ENCODE assay signal across 8 cellular contexts in genomic region chr17:75012320-75013076, GRCh38. TPM values are rescaled to one million over a fixed set of nuclear protein-coding genes. Genes with fewer than 3 reads are reported as not detected.
DNase-seq lines count a peak whose midpoint lies in the region; ATAC-seq and TF ChIP-seq lines count a peak whose summit lies in the region.

Gene MRPL58, plus strand, starts transcription at chr17:75012670. Its CDS starts 17 bp downstream, at chr17:75012687.

- 2% methylated on average over 55 to 65 of the region's 65 CpGs for WGBS in esophagus, 2 donors

- TF ChIP-seq CTCF in OCI-LY7 (conservative IDR thresholded peaks at IDR 0.05; ENCODE audit: low read length), result peak; percentile 63

- H3K4me1 ChIP-seq in OCI-LY7 (ENCODE audit: insufficient read depth, low read length, poor library complexity, severe bottlenecking) (peaks cover 16% of the 10 kb centered on the region), esophagus (ENCODE audit: control insufficient read depth in 2 of 2, insufficient read depth in 2 of 2, low read length in 1 of 2) (peaks cover 3 to 5% of the 10 kb centered on the region in 2 donors), muscle layer of colon (ENCODE audit: insufficient read depth, low read length) (peaks cover 30% of the 10 kb centered on the region)

- no peaks in the 10 kb centered on the region for H3K9me3 ChIP-seq in OCI-LY7 (ENCODE audit: low read length)
- H3K9me3 ChIP-seq in esophagus (ENCODE audit: control insufficient read depth in 2 of 2, insufficient read depth in 1 of 2, low read depth in 1 of 2, low read length in 1 of 2), result no peaks in the 10 kb centered on the region
- H3K9me3 ChIP-seq in muscle layer of colon (ENCODE audit: low read length), result no peaks in the 10 kb centered on the region

- H3K27me3 ChIP-seq in esophagus (ENCODE audit: control insufficient read depth in 1 of 2, insufficient read depth in 2 of 2, low read length in 2 of 2) (no peaks in the 10 kb centered on the region), muscle layer of colon (ENCODE audit: control insufficient read depth in 1 of 2, insufficient read depth in 2 of 2, low read length in 2 of 2) (no peaks in the 10 kb centered on the region)

- H3K4me3 ChIP-seq in OCI-LY7 (ENCODE audit: low read depth, low read length, poor library complexity, severe bottlenecking), result peak within 1 kb of the TSS; percentile 73
- H3K4me3 ChIP-seq in esophagus (ENCODE audit: low read depth in 1 of 2, low read length in 2 of 2), result peak within 1 kb of the TSS; percentile 76 to 89
- peak within 1 kb of the TSS; percentile 76 to 96 for H3K4me3 ChIP-seq in muscle layer of colon (ENCODE audit: low read depth in 1 of 2, low read length in 2 of 2)

- peak within 1 kb of the TSS; percentile 90 for H3K9ac ChIP-seq in muscle layer of colon (ENCODE audit: low read length)

- CTCF ChIA-PET in OCI-LY7 (lab: Charles Lee; ENCODE audit: unreplicated experiment), result interaction anchor here (0.7 to 3.2 kb wide), 9 partner anchors 12 to 192 kb away, joined by 3 to 26 read pairs (median 3); partner anchors contain the start of genes ATP5PD and KCTD2

- H3K4me2 ChIP-seq in OCI-LY7 (ENCODE audit: low read length), result peak within 1 kb of the TSS; percentile 86

- no peaks in the 10 kb centered on the region for H4K20me1 ChIP-seq in OCI-LY7 (ENCODE audit: insufficient read depth, low read length)

- intact Hi-C loops in OCI-LY7 (cut with micrococcal nuclease; ENCODE audit: unreplicated experiment), result loop anchor here (1.0 to 5.0 kb wide), 3 partner anchors 35 to 95 kb away; partner anchors contain the start of genes ARMC7 and KCTD2

- H3K27ac ChIP-seq in OCI-LY7 (ENCODE audit: low read depth, low read length, poor library complexity, severe bottlenecking), result peak within 1 kb of the TSS; percentile 54
- peak within 1 kb of the TSS; percentile 83 to 84 for H3K27ac ChIP-seq in esophagus (ENCODE audit: low read depth in 2 of 2, low read length in 1 of 2)
- H3K27ac ChIP-seq in muscle layer of colon (ENCODE audit: low read depth, low read length), result peak within 1 kb of the TSS; percentile 100

- no TSS peak for BruUV-seq in OCI-LY7 (replicated peaks; lab: Mats Ljungman, UMichigan)

- POLR2A ChIA-PET in OCI-LY7 (lab: Charles Lee), result interaction anchor here (0.6 to 3.4 kb wide), 25 partner anchors 8 to 530 kb away, joined by 3 to 27 read pairs (median 5); partner anchors contain the start of genes ATP5PD, CDR2L, FDXR and HID1

- ATAC-seq in GM21390 (IDR thresholded peaks at IDR 0.05; ENCODE audit: unreplicated experiment), result peak; percentile 84

- H3K36me3 ChIP-seq in OCI-LY7 (ENCODE audit: insufficient read depth, low read length) (peaks cover 16% of the 10 kb centered on the region), esophagus (ENCODE audit: control insufficient read depth in 2 of 2, insufficient read depth in 2 of 2, low read length in 1 of 2) (peaks cover 0 to 2% of the 10 kb centered on the region in 2 donors), muscle layer of colon (ENCODE audit: insufficient read depth, low read length) (peaks cover 7% of the 10 kb centered on the region)

- peak within 1 kb of the TSS; percentile 90 for H2AFZ ChIP-seq in OCI-LY7 (ENCODE audit: low read length)

- peaks cover 21% of the 10 kb centered on the region for H3K79me2 ChIP-seq in OCI-LY7 (ENCODE audit: insufficient read depth, low read depth, low read length)

- DNase-seq in DMS 273 (lab: John Stamatoyannopoulos, UW; ENCODE audit: unreplicated experiment) (peak; percentile 97), HUDEP-2 (lab: John Stamatoyannopoulos, UW; ENCODE audit: unreplicated experiment in 76 of 76) (peak in 71 of 76 experiments; percentile 23 to 83 (median 66)), OCI-LY7 (ENCODE audit: low spot score) (peak; percentile 94)
- peak; percentile 84 for DNase-seq in activated T-cell treated with anti-CD3 and anti-CD28 coated beads, Interleukin-2, amount 50 U/mL, for 1 hour
- DNase-seq in stimulated activated CD8-positive, alpha-beta memory T cell treated with anti-CD3 and anti-CD28 coated beads, Interleukin-7, amount 100 ng/mL, for 1 hour (ENCODE audit: low read depth in 2 of 2), result peak; percentile 55 to 65

- H3K9me2 ChIP-seq in OCI-LY7 (ENCODE audit: insufficient read depth, low read length), result no peaks in the 10 kb centered on the region

RNA-seq across cellular contexts. Expression of gene MRPL58, which starts in this region (rescaled TPM):
- total RNA-seq in OCI-LY7 (2014; rRNA removed; shearing (Covaris generic)), result 79.8 and 84.2 TPM in 2 replicates
- 70.7 and 75.3 TPM in 2 replicates for total RNA-seq in OCI-LY7 (2022)
- polyA plus RNA-seq in esophagus, result 10 to 100 TPM; 31.8 to 42.4 TPM

Comparison
In these comparisons a context has a peak if more than half of its experiments do, and no peak if none do; other contexts are left out.
1. Peak in every context shown above with its lines: DNase-seq, ATAC-seq, H3K4me3 ChIP-seq and H3K27ac ChIP-seq.